In the genomic region with DNA sequence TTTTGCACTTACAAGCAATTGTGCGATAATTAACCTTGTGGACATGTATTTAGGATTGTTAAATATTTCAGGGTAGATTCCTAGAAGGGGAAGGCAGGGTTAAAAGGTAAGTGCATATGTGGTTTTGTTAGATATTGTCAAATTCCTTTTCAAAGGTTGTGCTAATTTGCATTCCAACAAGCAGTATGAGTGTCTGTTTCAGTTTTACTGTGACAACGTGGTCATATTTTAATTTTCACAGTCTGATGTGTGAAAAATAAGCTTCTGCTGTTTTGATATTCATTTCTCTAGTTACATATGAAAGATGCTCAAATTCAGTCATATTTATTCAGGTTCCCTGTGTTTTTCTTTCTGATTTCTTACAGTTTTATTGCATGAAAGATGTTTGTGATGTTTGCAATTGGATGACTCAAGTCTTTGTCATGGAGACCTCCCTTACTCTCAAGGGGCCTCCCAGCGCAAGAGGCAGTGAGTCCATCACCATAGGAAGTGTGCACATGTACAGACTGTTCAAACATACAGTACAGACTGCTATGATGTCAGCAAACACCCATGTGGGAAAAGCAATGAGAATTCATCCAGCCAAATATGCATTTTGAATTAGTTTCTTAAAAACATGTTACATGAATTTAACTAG, we compare ENCODE assay signal across 12 cellular contexts.
DNase-seq lines count a peak whose midpoint lies in the region; ATAC-seq and TF ChIP-seq lines count a peak whose summit lies in the region.
"Had no signal": no experiment of that assay in that cellular context is flagged by ENCODE, and none has a peak within 500 bp of the region (broad histone marks: within the 10 kb centered on the region; RNA-seq: fewer than 3 reads in every experiment).

No MANE protein-coding gene starts in this region.

- POLR2A ChIA-PET in HEK293T (lab: Yijun Ruan, JAX): no interaction called here

- no peak for TF ChIP-seq CTCF in GM10266 (IDR thresholded peaks at IDR 0.05; ENCODE audit: control insufficient read depth, insufficient read depth, low read depth, missing control alignments)

- ATAC-seq in GM18517 (IDR thresholded peaks at IDR 0.05; ENCODE audit: unreplicated experiment) (peak; percentile 60), GM19467 (IDR thresholded peaks at IDR 0.05; ENCODE audit: unreplicated experiment) (peak; percentile 83), HG03135 (IDR thresholded peaks at IDR 0.05; ENCODE audit: unreplicated experiment) (peak; percentile 63)

- CTCF ChIA-PET in HEK293T (lab: Yijun Ruan, JAX): no interaction called here

- in situ Hi-C loops in KBM-7 (cut with MboI; ENCODE audit: low pct_unique_long_range_greater_than_20kb, low sequenced_read_pairs): no loop called here

- DNase-seq in brain pericyte (ENCODE audit: low read depth, low spot score): peak; percentile 57
- DNase-seq in GM10266 (ENCODE audit: extremely low spot score): no peak
- no peak for DNase-seq in HEK293T (ENCODE audit: extremely low spot score)
- no peak for DNase-seq in NCI-H187 treated with DMSO at 0.1 percent for 48 hours (lab: John Stamatoyannopoulos, UW)
- DNase-seq in KBM-7: no peak
- DNase-seq: activated CD8-positive, alpha-beta memory T cell treated with anti-CD3 and anti-CD28 coated beads, Interleukin-2, amount 50 U/mL, for 4 hours; DMS53; H9; SJCRH30 had no signal

TF ChIP-seq in HEK293T, 16 proteins besides CTCF, POLR2A, EP300 and RAD21:
- TF ChIP-seq ELF4 (IDR thresholded peaks at IDR 0.05) (no peak), BHLHE40 (IDR thresholded peaks at IDR 0.05; ENCODE audit: borderline replicate concordance) (no peak), L3MBTL2 (conservative IDR thresholded peaks at IDR 0.05) (no peak), FOXM1 (IDR thresholded peaks at IDR 0.05; ENCODE audit: borderline replicate concordance) (no peak), SUZ12 (IDR thresholded peaks at IDR 0.05) (no peak), CTBP1 (IDR thresholded peaks at IDR 0.05; ENCODE audit: borderline replicate concordance) (no peak), ARNT (IDR thresholded peaks at IDR 0.05) (no peak), ZNF384 (IDR thresholded peaks at IDR 0.05) (no peak), TARDBP (IDR thresholded peaks at IDR 0.05) (no peak), FOXK2 (IDR thresholded peaks at IDR 0.05) (no peak)
